In genomic region chr22:48483764-48484528, GRCh38 we compare ENCODE assay signal across 1 cellular context.
TF ChIP-seq lines count a peak whose summit lies in the region.

No MANE protein-coding gene starts in this region.

TF ChIP-seq in WTC11, 78 proteins besides CTCF, POLR2A, EP300 and RAD21 (continued from another document):
- TF ChIP-seq ATF2 (CRISPR knock-in tag; IDR thresholded peaks at IDR 0.05; ENCODE audit: borderline replicate concordance, low read depth) (no peak), E2F5 (CRISPR knock-in tag; IDR thresholded peaks at IDR 0.05) (no peak), CREB1 (CRISPR knock-in tag; IDR thresholded peaks at IDR 0.05) (no peak), ZNF671 (CRISPR knock-in tag; IDR thresholded peaks at IDR 0.05) (no peak), GABPB1 (CRISPR knock-in tag; IDR thresholded peaks at IDR 0.05) (no peak), EMX1 (CRISPR knock-in tag; IDR thresholded peaks at IDR 0.05) (no peak), MLX (CRISPR knock-in tag; IDR thresholded peaks at IDR 0.05) (no peak), FOXJ3 (CRISPR knock-in tag; IDR thresholded peaks at IDR 0.05; ENCODE audit: borderline replicate concordance) (no peak), ZSCAN18 (CRISPR knock-in tag; IDR thresholded peaks at IDR 0.05) (no peak), FOXP1 (CRISPR knock-in tag; IDR thresholded peaks at IDR 0.05; ENCODE audit: borderline replicate concordance) (no peak), GTF2I (CRISPR knock-in tag; conservative IDR thresholded peaks at IDR 0.05) (no peak)
TF ChIP-seq in WTC11: peak in this region for 0.
